8 cellular contexts compared by ENCODE assay signal in genomic region chr7:38178695-38179344, GRCh38. TPM values are rescaled to one million over a fixed set of nuclear protein-coding genes. Genes with fewer than 3 reads are reported as not detected.
A peak's percentile ranks its signal among the peaks of the same experiment; 100 is the strongest.
DNase-seq lines count a peak whose midpoint lies in the region; ATAC-seq and TF ChIP-seq lines count a peak whose summit lies in the region.

No MANE protein-coding gene starts in this region.

- DNase-seq in epithelial cell of prostate (ENCODE audit: low read depth, low spot score) (no peak), neural crest cell (ENCODE audit: low read depth, low spot score) (no peak), retina (no peak), RPMI8226 (no peak)

- peak; percentile 38 for ATAC-seq in GM18907 (IDR thresholded peaks at IDR 0.05; ENCODE audit: unreplicated experiment)
- peak; percentile 24 for ATAC-seq in HG03095 (IDR thresholded peaks at IDR 0.05; ENCODE audit: unreplicated experiment)
- peak; percentile 61 for ATAC-seq in SK-N-SH treated with all-trans-retinoic acid at 6 μM for 48 hours

- peak; percentile 40 for TF ChIP-seq CTCF in neural crest cell (conservative IDR thresholded peaks at IDR 0.05)

- H4K20me1 ChIP-seq in BLaER1 treated with 17β-estradiol and CSF1 and Interleukin-3, amounts not matched to agents 10 nM and 100 nM, result peaks cover 0 to 39% (median 7%) of the 10 kb centered on the region in 11 experiments; a peak in 10 of 22 replicates

- peaks cover under 1% of the 10 kb centered on the region for H3K36me3 Mint-ChIP-seq in neural crest cell (ENCODE audit: low read depth)

- H3K27me3 Mint-ChIP-seq in neural crest cell (ENCODE audit: low read depth), result peaks cover 6% of the 10 kb centered on the region

- peak overlapping the region; percentile 77 to 94 (median 83) for H3K4me2 ChIP-seq in BLaER1 treated with 17β-estradiol and CSF1 and Interleukin-3, amounts not matched to agents 10 nM and 100 nM

- peaks cover 37% of the 10 kb centered on the region for H3K4me1 Mint-ChIP-seq in neural crest cell

- H3K27ac Mint-ChIP-seq in neural crest cell (ENCODE audit: unreplicated experiment), result peak overlapping the region; percentile 90

- no peaks in the 10 kb centered on the region for H3K27me3 ChIP-seq in BLaER1 treated with 17β-estradiol and CSF1 and Interleukin-3, amounts not matched to agents 10 nM and 100 nM

- peaks cover 0 to 10% (median 0%) of the 10 kb centered on the region in 11 experiments; a peak in 4 of 22 replicates for H3K9me3 ChIP-seq in BLaER1 treated with 17β-estradiol and CSF1 and Interleukin-3, amounts not matched to agents 10 nM and 100 nM (replicated peaks in 1 of 11)

- H3K36me3 ChIP-seq in BLaER1 treated with 17β-estradiol and CSF1 and Interleukin-3, amounts not matched to agents 10 nM and 100 nM, result peaks cover 3 to 23% (median 5%) of the 10 kb centered on the region in 11 experiments; a peak in 11 of 22 replicates

- peaks cover 18 to 36% (median 25%) of the 10 kb centered on the region in 10 experiments for H3K4me1 ChIP-seq in BLaER1 treated with 17β-estradiol and CSF1 and Interleukin-3, amounts not matched to agents 10 nM and 100 nM

- peak overlapping the region; percentile 66 to 93 (median 85) for H3K4me3 ChIP-seq in BLaER1 treated with 17β-estradiol and CSF1 and Interleukin-3, amounts not matched to agents 10 nM and 100 nM

- peaks cover 2% of the 10 kb centered on the region for H3K9me3 Mint-ChIP-seq in neural crest cell

- H3K9ac ChIP-seq in BLaER1 treated with 17β-estradiol and CSF1 and Interleukin-3, amounts not matched to agents 10 nM and 100 nM, result peak overlapping the region; percentile 78 to 90 (median 85)

- H3K4me3 Mint-ChIP-seq in neural crest cell, result peak overlapping the region; percentile 91

- H3K27ac ChIP-seq in BLaER1 treated with 17β-estradiol and CSF1 and Interleukin-3, amounts not matched to agents 10 nM and 100 nM, result peak overlapping the region; percentile 74 to 93 (median 82)
- peak overlapping the region; percentile 68 for H3K27ac ChIP-seq in epithelial cell of prostate

TF ChIP-seq in SK-N-SH treated with all-trans-retinoic acid at 6 μM for 48 hours, 23 proteins besides CTCF, POLR2A, EP300 and RAD21:
- TF ChIP-seq GLIS3 (CRISPR knock-in tag; IDR thresholded peaks at IDR 0.05) (no peak), TCF4 (CRISPR knock-in tag; IDR thresholded peaks at IDR 0.05; ENCODE audit: borderline replicate concordance) (no peak), OSR1 (CRISPR knock-in tag; IDR thresholded peaks at IDR 0.05) (no peak), POU6F1 (CRISPR knock-in tag; IDR thresholded peaks at IDR 0.05; ENCODE audit: borderline replicate concordance, low read depth) (no peak), TOX (CRISPR knock-in tag; IDR thresholded peaks at IDR 0.05; ENCODE audit: borderline replicate concordance) (no peak), TSHZ2 (CRISPR knock-in tag; IDR thresholded peaks at IDR 0.05) (no peak), ARNTL (CRISPR knock-in tag; IDR thresholded peaks at IDR 0.05; ENCODE audit: borderline replicate concordance, low read depth) (no peak), CSDC2 (CRISPR knock-in tag; IDR thresholded peaks at IDR 0.05) (no peak), ZFP30 (CRISPR knock-in tag; IDR thresholded peaks at IDR 0.05) (no peak), ISL1 (CRISPR knock-in tag; IDR thresholded peaks at IDR 0.05) (no peak), CSRNP3 (CRISPR knock-in tag; IDR thresholded peaks at IDR 0.05) (no peak), ZNF8 (CRISPR knock-in tag; IDR thresholded peaks at IDR 0.05) (no peak), ZNF565 (CRISPR knock-in tag; conservative IDR thresholded peaks at IDR 0.05; ENCODE audit: low read depth) (no peak), PPARA (CRISPR knock-in tag; IDR thresholded peaks at IDR 0.05; ENCODE audit: borderline replicate concordance) (no peak)
- TF ChIP-seq, protein P1, sequence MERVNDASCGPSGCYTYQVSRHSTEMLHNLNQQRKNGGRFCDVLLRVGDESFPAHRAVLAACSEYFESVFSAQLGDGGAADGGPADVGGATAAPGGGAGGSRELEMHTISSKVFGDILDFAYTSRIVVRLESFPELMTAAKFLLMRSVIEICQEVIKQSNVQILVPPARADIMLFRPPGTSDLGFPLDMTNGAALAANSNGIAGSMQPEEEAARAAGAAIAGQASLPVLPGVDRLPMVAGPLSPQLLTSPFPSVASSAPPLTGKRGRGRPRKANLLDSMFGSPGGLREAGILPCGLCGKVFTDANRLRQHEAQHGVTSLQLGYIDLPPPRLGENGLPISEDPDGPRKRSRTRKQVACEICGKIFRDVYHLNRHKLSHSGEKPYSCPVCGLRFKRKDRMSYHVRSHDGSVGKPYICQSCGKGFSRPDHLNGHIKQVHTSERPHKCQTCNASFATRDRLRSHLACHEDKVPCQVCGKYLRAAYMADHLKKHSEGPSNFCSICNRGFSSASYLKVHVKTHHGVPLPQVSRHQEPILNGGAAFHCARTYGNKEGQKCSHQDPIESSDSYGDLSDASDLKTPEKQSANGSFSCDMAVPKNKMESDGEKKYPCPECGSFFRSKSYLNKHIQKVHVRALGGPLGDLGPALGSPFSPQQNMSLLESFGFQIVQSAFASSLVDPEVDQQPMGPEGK (CRISPR knock-in tag; IDR thresholded peaks at IDR 0.05; ENCODE audit: borderline replicate concordance), result no peak
TF ChIP-seq in SK-N-SH treated with all-trans-retinoic acid at 6 μM for 48 hours: peak in this region for 0.

RNA-seq across cellular contexts. Expression of gene STARD3NL, which starts 0.8 kb away (rescaled TPM):
- total RNA-seq in neural crest cell, result 61.5 and 62.4 TPM in 2 replicates
